Comparison of ENCODE assay signal across 1 cellular context in the genomic region with DNA sequence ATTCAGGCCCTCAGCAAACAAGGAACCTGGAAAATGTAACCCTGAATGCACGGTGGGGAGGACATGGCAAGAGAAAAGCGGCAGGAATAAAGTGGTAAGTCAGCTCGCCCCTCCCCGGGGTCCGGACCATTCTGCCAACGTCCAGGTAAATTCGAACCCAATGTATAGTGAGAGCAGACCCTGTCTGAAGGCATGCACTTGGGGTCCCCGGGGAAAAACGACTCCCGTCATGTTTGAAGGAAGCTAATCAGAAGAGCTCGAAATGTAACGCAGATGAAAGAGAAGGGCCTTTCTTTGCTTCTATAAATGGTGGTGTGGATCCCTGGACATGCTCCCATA.
TF ChIP-seq lines count a peak whose summit lies in the region.

No MANE protein-coding gene starts in this region.

TF ChIP-seq in HepG2, 621 proteins besides CTCF, POLR2A, EP300 and RAD21:
- TF ChIP-seq CCDC6 (CRISPR knock-in tag; IDR thresholded peaks at IDR 0.05) (no peak), FOXA1 (IDR thresholded peaks at IDR 0.05) (no peak), FOXA1 (CRISPR knock-in tag; IDR thresholded peaks at IDR 0.05) (0 out of 2 replicates have a peak, but pooled peaks have one; percentile 1), SAP130 (CRISPR knock-in tag; IDR thresholded peaks at IDR 0.05; ENCODE audit: low read depth) (no peak), ZNF674 (CRISPR knock-in tag; IDR thresholded peaks at IDR 0.05; ENCODE audit: low read depth) (no peak), DNMT3B (CRISPR knock-in tag; conservative IDR thresholded peaks at IDR 0.05) (no peak), SOX6 (IDR thresholded peaks at IDR 0.05) (no peak), SOX6 (CRISPR knock-in tag; IDR thresholded peaks at IDR 0.05) (no peak), PHF5A (CRISPR knock-in tag; IDR thresholded peaks at IDR 0.05; ENCODE audit: low read depth, unreplicated experiment) (no peak), SIN3A (IDR thresholded peaks at IDR 0.05; ENCODE audit: borderline replicate concordance, low read depth, low read length) (0 out of 2 replicates have a peak, but pooled peaks have one; percentile 7), HNRNPH1 (optimal IDR thresholded peaks at IDR 0.05; ENCODE audit: low read depth, low read length) (no peak), RBM22 (optimal IDR thresholded peaks at IDR 0.05; ENCODE audit: low read length) (no peak), RFXANK (CRISPR knock-in tag; IDR thresholded peaks at IDR 0.05) (no peak), ZNF615 (CRISPR knock-in tag; IDR thresholded peaks at IDR 0.05; ENCODE audit: borderline replicate concordance) (no peak), ZNF232 (CRISPR knock-in tag; IDR thresholded peaks at IDR 0.05; ENCODE audit: borderline replicate concordance) (peak; percentile 33; the same call in 1 of the 2 replicates), MEIS1 (CRISPR knock-in tag; IDR thresholded peaks at IDR 0.05; ENCODE audit: borderline replicate concordance) (no peak), HNF4A (CRISPR knock-in tag; IDR thresholded peaks at IDR 0.05) (no peak), ZBTB7B (CRISPR knock-in tag; IDR thresholded peaks at IDR 0.05) (0 out of 2 replicates have a peak, but pooled peaks have one; percentile 27), ZNF501 (CRISPR knock-in tag; IDR thresholded peaks at IDR 0.05) (no peak), TOE1 (CRISPR knock-in tag; IDR thresholded peaks at IDR 0.05) (no peak), KLF6 (CRISPR knock-in tag; IDR thresholded peaks at IDR 0.05) (no peak), MEF2D (CRISPR knock-in tag; IDR thresholded peaks at IDR 0.05) (no peak), NFIC (IDR thresholded peaks at IDR 0.05; ENCODE audit: low read length) (no peak), ZNF747 (CRISPR knock-in tag; IDR thresholded peaks at IDR 0.05; ENCODE audit: borderline replicate concordance) (no peak), RFX1 (IDR thresholded peaks at IDR 0.05) (no peak), ZBTB21 (CRISPR knock-in tag; IDR thresholded peaks at IDR 0.05) (no peak), ZNF138 (CRISPR knock-in tag; IDR thresholded peaks at IDR 0.05; ENCODE audit: low read depth) (no peak), MAFG (CRISPR knock-in tag; IDR thresholded peaks at IDR 0.05) (no peak)
- TF ChIP-seq, protein P1, sequence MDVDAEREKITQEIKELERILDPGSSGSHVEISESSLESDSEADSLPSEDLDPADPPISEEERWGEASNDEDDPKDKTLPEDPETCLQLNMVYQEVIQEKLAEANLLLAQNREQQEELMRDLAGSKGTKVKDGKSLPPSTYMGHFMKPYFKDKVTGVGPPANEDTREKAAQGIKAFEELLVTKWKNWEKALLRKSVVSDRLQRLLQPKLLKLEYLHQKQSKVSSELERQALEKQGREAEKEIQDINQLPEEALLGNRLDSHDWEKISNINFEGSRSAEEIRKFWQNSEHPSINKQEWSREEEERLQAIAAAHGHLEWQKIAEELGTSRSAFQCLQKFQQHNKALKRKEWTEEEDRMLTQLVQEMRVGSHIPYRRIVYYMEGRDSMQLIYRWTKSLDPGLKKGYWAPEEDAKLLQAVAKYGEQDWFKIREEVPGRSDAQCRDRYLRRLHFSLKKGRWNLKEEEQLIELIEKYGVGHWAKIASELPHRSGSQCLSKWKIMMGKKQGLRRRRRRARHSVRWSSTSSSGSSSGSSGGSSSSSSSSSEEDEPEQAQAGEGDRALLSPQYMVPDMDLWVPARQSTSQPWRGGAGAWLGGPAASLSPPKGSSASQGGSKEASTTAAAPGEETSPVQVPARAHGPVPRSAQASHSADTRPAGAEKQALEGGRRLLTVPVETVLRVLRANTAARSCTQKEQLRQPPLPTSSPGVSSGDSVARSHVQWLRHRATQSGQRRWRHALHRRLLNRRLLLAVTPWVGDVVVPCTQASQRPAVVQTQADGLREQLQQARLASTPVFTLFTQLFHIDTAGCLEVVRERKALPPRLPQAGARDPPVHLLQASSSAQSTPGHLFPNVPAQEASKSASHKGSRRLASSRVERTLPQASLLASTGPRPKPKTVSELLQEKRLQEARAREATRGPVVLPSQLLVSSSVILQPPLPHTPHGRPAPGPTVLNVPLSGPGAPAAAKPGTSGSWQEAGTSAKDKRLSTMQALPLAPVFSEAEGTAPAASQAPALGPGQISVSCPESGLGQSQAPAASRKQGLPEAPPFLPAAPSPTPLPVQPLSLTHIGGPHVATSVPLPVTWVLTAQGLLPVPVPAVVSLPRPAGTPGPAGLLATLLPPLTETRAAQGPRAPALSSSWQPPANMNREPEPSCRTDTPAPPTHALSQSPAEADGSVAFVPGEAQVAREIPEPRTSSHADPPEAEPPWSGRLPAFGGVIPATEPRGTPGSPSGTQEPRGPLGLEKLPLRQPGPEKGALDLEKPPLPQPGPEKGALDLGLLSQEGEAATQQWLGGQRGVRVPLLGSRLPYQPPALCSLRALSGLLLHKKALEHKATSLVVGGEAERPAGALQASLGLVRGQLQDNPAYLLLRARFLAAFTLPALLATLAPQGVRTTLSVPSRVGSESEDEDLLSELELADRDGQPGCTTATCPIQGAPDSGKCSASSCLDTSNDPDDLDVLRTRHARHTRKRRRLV (CRISPR knock-in tag; IDR thresholded peaks at IDR 0.05) = no peak
- TF ChIP-seq, protein P2, sequence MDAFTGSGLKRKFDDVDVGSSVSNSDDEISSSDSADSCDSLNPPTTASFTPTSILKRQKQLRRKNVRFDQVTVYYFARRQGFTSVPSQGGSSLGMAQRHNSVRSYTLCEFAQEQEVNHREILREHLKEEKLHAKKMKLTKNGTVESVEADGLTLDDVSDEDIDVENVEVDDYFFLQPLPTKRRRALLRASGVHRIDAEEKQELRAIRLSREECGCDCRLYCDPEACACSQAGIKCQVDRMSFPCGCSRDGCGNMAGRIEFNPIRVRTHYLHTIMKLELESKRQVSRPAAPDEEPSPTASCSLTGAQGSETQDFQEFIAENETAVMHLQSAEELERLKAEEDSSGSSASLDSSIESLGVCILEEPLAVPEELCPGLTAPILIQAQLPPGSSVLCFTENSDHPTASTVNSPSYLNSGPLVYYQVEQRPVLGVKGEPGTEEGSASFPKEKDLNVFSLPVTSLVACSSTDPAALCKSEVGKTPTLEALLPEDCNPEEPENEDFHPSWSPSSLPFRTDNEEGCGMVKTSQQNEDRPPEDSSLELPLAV (CRISPR knock-in tag; conservative IDR thresholded peaks at IDR 0.05; ENCODE audit: low read depth) = no peak
- TF ChIP-seq, protein P3, sequence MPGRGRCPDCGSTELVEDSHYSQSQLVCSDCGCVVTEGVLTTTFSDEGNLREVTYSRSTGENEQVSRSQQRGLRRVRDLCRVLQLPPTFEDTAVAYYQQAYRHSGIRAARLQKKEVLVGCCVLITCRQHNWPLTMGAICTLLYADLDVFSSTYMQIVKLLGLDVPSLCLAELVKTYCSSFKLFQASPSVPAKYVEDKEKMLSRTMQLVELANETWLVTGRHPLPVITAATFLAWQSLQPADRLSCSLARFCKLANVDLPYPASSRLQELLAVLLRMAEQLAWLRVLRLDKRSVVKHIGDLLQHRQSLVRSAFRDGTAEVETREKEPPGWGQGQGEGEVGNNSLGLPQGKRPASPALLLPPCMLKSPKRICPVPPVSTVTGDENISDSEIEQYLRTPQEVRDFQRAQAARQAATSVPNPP (CRISPR knock-in tag; IDR thresholded peaks at IDR 0.05) = no peak
- TF ChIP-seq, protein P4, sequence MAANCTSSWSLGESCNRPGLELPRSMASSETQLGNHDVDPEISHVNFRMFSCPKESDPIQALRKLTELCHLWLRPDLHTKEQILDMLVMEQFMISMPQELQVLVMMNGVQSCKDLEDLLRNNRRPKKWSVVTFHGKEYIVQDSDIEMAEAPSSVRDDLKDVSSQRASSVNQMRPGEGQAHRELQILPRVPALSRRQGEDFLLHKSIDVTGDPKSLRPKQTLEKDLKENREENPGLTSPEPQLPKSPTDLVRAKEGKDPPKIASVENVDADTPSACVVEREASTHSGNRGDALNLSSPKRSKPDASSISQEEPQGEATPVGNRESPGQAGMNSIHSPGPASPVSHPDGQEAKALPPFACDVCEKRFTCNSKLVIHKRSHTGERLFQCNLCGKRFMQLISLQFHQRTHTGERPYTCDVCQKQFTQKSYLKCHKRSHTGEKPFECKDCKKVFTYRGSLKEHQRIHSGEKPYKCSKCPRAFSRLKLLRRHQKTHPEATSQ (CRISPR knock-in tag; IDR thresholded peaks at IDR 0.05; ENCODE audit: borderline replicate concordance) = no peak
- TF ChIP-seq, protein P5, sequence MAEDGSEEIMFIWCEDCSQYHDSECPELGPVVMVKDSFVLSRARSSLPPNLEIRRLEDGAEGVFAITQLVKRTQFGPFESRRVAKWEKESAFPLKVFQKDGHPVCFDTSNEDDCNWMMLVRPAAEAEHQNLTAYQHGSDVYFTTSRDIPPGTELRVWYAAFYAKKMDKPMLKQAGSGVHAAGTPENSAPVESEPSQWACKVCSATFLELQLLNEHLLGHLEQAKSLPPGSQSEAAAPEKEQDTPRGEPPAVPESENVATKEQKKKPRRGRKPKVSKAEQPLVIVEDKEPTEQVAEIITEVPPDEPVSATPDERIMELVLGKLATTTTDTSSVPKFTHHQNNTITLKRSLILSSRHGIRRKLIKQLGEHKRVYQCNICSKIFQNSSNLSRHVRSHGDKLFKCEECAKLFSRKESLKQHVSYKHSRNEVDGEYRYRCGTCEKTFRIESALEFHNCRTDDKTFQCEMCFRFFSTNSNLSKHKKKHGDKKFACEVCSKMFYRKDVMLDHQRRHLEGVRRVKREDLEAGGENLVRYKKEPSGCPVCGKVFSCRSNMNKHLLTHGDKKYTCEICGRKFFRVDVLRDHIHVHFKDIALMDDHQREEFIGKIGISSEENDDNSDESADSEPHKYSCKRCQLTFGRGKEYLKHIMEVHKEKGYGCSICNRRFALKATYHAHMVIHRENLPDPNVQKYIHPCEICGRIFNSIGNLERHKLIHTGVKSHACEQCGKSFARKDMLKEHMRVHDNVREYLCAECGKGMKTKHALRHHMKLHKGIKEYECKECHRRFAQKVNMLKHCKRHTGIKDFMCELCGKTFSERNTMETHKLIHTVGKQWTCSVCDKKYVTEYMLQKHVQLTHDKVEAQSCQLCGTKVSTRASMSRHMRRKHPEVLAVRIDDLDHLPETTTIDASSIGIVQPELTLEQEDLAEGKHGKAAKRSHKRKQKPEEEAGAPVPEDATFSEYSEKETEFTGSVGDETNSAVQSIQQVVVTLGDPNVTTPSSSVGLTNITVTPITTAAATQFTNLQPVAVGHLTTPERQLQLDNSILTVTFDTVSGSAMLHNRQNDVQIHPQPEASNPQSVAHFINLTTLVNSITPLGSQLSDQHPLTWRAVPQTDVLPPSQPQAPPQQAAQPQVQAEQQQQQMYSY (CRISPR knock-in tag; IDR thresholded peaks at IDR 0.05) = no peak
- TF ChIP-seq, protein P6, sequence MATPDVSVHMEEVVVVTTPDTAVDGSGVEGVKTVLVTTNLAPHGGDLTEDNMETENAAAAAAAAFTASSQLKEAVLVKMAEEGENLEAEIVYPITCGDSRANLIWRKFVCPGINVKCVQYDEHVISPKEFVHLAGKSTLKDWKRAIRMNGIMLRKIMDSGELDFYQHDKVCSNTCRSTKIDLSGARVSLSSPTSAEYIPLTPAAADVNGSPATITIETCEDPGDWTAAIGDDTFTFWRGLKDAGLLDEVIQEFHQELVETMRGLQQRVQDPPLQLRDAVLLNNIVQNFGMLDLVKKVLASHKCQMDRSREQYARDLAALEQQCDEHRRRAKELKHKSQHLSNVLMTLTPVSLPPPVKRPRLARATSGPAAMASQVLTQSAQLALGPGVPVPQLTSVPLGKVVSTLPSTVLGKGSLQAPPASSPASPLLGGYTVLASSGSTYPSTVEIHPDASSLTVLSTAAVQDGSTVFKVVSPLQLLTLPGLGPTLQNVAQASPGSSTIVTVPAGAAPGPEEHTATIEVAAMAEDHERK (CRISPR knock-in tag; IDR thresholded peaks at IDR 0.05; ENCODE audit: low read depth) = no peak
